Comparison of ENCODE assay signal across 17 cellular contexts in the genomic region with DNA sequence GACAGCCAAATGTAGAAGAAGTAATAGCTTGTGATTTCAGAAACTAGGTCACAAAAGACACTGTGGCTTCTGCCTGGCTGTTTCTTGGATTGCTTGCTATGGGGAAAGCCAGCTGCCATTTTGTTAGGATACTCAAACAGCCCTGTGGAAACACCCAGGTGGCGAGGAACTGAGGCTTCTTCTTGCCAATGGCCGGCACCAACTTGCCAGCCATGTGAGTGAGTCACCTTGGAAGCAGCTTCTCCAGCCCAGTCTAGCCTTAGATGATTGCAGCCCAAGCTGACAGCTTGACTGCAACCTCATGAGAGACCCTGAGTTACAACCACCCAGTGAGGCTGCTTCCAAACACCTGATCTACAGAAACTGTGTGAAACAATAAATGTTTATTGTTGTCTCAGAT. TPM values are rescaled to one million over a fixed set of nuclear protein-coding genes. Genes with fewer than 3 reads are reported as not detected.
A peak's percentile ranks its signal among the peaks of the same experiment; 100 is the strongest.
DNase-seq lines count a peak whose midpoint lies in the region; ATAC-seq and TF ChIP-seq lines count a peak whose summit lies in the region.
"Had no signal": no experiment of that assay in that cellular context is flagged by ENCODE, and none has a peak within 500 bp of the region (broad histone marks: within the 10 kb centered on the region; RNA-seq: fewer than 3 reads in every experiment).

No MANE protein-coding gene starts in this region.

- H2AFZ ChIP-seq in mammary epithelial cell (ENCODE audit: low read depth, low read length) = peak overlapping the region; percentile 75

- H2BK120ac ChIP-seq in mesendoderm (ENCODE audit: low read depth, low read length) = no peak overlapping the region

- H2BK5ac ChIP-seq in mesendoderm (ENCODE audit: low read length) = no peak overlapping the region

- no peak overlapping the region for H3K23ac ChIP-seq in mesendoderm (ENCODE audit: low read length)

- DNase-seq in heart right ventricle = no peak
- no peak for DNase-seq in right cardiac atrium
- DNase-seq in mammary epithelial cell = peak; percentile 76
- peak; percentile 67 to 78 for DNase-seq in foreskin keratinocyte
- DNase-seq in mesendoderm = no peak
- DNase-seq in NCI-H774 (lab: John Stamatoyannopoulos, UW) = no peak
- no peak for DNase-seq in central memory CD4-positive, alpha-beta T cell
- no peak for DNase-seq in SIG-M5 treated with dmso at 0.1 percent for 504 hours (lab: John Stamatoyannopoulos, UW; ENCODE audit: unreplicated experiment)
- DNase-seq: activated CD4-positive, alpha-beta T cell treated with anti-CD3 and anti-CD28 coated beads for 1 hour; activated CD8-positive, alpha-beta memory T cell treated with anti-CD3 and anti-CD28 coated beads, Interleukin-2, amount 50 U/mL, for 4 hours; CD8-positive, alpha-beta memory T cell; H9; right lobe of liver; stimulated activated CD4-positive, alpha-beta T cell treated with anti-CD3 and anti-CD28 coated beads, Interleukin-4, amount 100 ng/mL, for 24 hours; transverse colon had no signal

- H2BK15ac ChIP-seq in mesendoderm (replicated peaks; ENCODE audit: low read depth) = no peak overlapping the region

- H3K4ac ChIP-seq in mesendoderm (ENCODE audit: low read depth, low read length) = no peak overlapping the region

- BruUV-seq in mammary epithelial cell (replicated peaks; lab: Mats Ljungman, UMichigan) = no TSS peak

- 90 to 92% methylated on average over 2 of the region's 2 CpGs for WGBS in heart right ventricle, 2 donors
- 92% methylated on average over 2 of the region's 2 CpGs for WGBS in right cardiac atrium
- 5% methylated on average over 2 of the region's 2 CpGs for WGBS in mammary epithelial cell (ENCODE audit: low coverage, missing lambda C conversion rate)
- WGBS in mesendoderm (ENCODE audit: extremely low coverage, insufficient coverage, low lambda C conversion rate) = no CpG with 5 or more reads among the region's 2 CpGs

- no peak overlapping the region for H3K9ac ChIP-seq in mammary epithelial cell (ENCODE audit: insufficient read depth, low read length)
- no peak overlapping the region for H3K9ac ChIP-seq in mesendoderm (ENCODE audit: low read length)

- intact Hi-C loops in heart right ventricle (cut with DNase I) = no loop called here
- intact Hi-C loops in right cardiac atrium (cut with DNase I) = no loop called here
- intact Hi-C loops in mammary epithelial cell (cut with micrococcal nuclease) = no loop called here

- TF ChIP-seq CTCF in heart right ventricle (IDR thresholded peaks at IDR 0.05) (no peak), mammary epithelial cell (conservative IDR thresholded peaks at IDR 0.05 in 1 of 2, IDR thresholded peaks at IDR 0.05 in 1 of 2; ENCODE audit: extremely low read depth in 1 of 2, insufficient read depth in 1 of 2, low read depth in 1 of 2, low read length in 2 of 2) (no peak), foreskin keratinocyte (conservative IDR thresholded peaks at IDR 0.05) (no peak)

- no peak overlapping the region for H4K5ac ChIP-seq in mesendoderm (ENCODE audit: low read length)

- H4K20me1 ChIP-seq in mammary epithelial cell (ENCODE audit: insufficient read depth, low read length) = no peaks in the 10 kb centered on the region

- H3K4me2 ChIP-seq in mammary epithelial cell (ENCODE audit: insufficient read depth, low read depth, low read length) (peak overlapping the region; percentile 16), mesendoderm (ENCODE audit: low read length) (no peak overlapping the region)
- H3K4me2 ChIP-seq: A549 had no signal

- dilution Hi-C loops in mammary epithelial cell (cut with HindIII; ENCODE audit: low sequenced_read_pairs) = no loop called here

- peaks cover 0 to 51% (median 30%) of the 10 kb centered on the region in 9 donors for H3K4me1 ChIP-seq in heart right ventricle
- peaks cover 10% of the 10 kb centered on the region for H3K4me1 ChIP-seq in right cardiac atrium (ENCODE audit: control insufficient read depth, insufficient read depth, low read length)
- peaks cover 42% of the 10 kb centered on the region for H3K4me1 ChIP-seq in mammary epithelial cell (ENCODE audit: insufficient read depth, low read length)
- H3K4me1 ChIP-seq in foreskin keratinocyte = peaks cover 21% of the 10 kb centered on the region
- H3K4me1 ChIP-seq in mesendoderm (ENCODE audit: control insufficient read depth, low read depth, low read length) = no peaks in the 10 kb centered on the region
- H3K4me1 ChIP-seq: right lobe of liver had no signal

- H3K27me3 ChIP-seq in heart right ventricle (peaks cover 0 to 4% (median 0%) of the 10 kb centered on the region in 7 donors), right cardiac atrium (ENCODE audit: control insufficient read depth, insufficient read depth) (no peaks in the 10 kb centered on the region), mammary epithelial cell (ENCODE audit: insufficient read depth, low read length) (no peaks in the 10 kb centered on the region), foreskin keratinocyte (no peaks in the 10 kb centered on the region), mesendoderm (ENCODE audit: insufficient read depth, low read length, poor library complexity) (no peaks in the 10 kb centered on the region)
- H3K27me3 ChIP-seq: ascending aorta, right lobe of liver, transverse colon had no signal

- H3K9me3 ChIP-seq in heart right ventricle (peaks cover 0 to 9% (median 0%) of the 10 kb centered on the region in 11 donors), right cardiac atrium (ENCODE audit: control insufficient read depth, low read length) (no peaks in the 10 kb centered on the region), mammary epithelial cell (replicated peaks; ENCODE audit: insufficient read depth, low read length) (no peaks in the 10 kb centered on the region)
- H3K9me3 ChIP-seq: right lobe of liver, transverse colon had no signal

- H3K4me3 ChIP-seq in heart right ventricle = no peak overlapping the region
- no peak overlapping the region for H3K4me3 ChIP-seq in right cardiac atrium (ENCODE audit: low read length)
- no peak overlapping the region for H3K4me3 ChIP-seq in mammary epithelial cell (replicated peaks in 1 of 3; ENCODE audit: insufficient read depth in 1 of 3, low read depth in 2 of 3, low read length in 3 of 3)
- no peak overlapping the region for H3K4me3 ChIP-seq in mesendoderm (ENCODE audit: low read length)
- H3K4me3 ChIP-seq: A549, ascending aorta, right lobe of liver, transverse colon had no signal

- no peak overlapping the region for H3K18ac ChIP-seq in mesendoderm (ENCODE audit: low read length)

- ATAC-seq in heart right ventricle = no peak
- no peak for ATAC-seq in right cardiac atrium
- ATAC-seq in foreskin keratinocyte = peak; percentile 48
- ATAC-seq: A549, right lobe of liver had no signal

- H3K79me2 ChIP-seq in mammary epithelial cell (ENCODE audit: insufficient read depth, low read length) (no peaks in the 10 kb centered on the region), mesendoderm (ENCODE audit: control insufficient read depth, insufficient read depth, low read length) (no peaks in the 10 kb centered on the region)

- no peak overlapping the region for H4K8ac ChIP-seq in mesendoderm (ENCODE audit: low read depth, low read length)

- peak overlapping the region in 8 of 10 donors; percentile 4 to 80 (median 50) for H3K27ac ChIP-seq in heart right ventricle
- no peak overlapping the region for H3K27ac ChIP-seq in right cardiac atrium (ENCODE audit: low read length)
- H3K27ac ChIP-seq in mammary epithelial cell (ENCODE audit: insufficient read depth, low read depth, low read length) = no peak overlapping the region
- H3K27ac ChIP-seq in foreskin keratinocyte = no peak overlapping the region
- no peak overlapping the region for H3K27ac ChIP-seq in mesendoderm (ENCODE audit: low read depth, low read length)
- H3K27ac ChIP-seq: A549, right lobe of liver had no signal

- H3K79me1 ChIP-seq in mesendoderm (ENCODE audit: low read length) = no peaks in the 10 kb centered on the region

- H3K56ac ChIP-seq in mesendoderm (ENCODE audit: low read length) = no peak overlapping the region

- no peak overlapping the region for H2AK5ac ChIP-seq in mesendoderm (ENCODE audit: low read length)

- H3K36me3 ChIP-seq in heart right ventricle = no peaks in the 10 kb centered on the region
- H3K36me3 ChIP-seq in mammary epithelial cell (ENCODE audit: insufficient read depth, low read length) = no peaks in the 10 kb centered on the region
- H3K36me3 ChIP-seq in mesendoderm (ENCODE audit: control insufficient read depth, insufficient read depth, low read length) = no peaks in the 10 kb centered on the region
- H3K36me3 ChIP-seq: ascending aorta, right lobe of liver, transverse colon had no signal

- in situ Hi-C loops in mammary epithelial cell (cut with MboI; ENCODE audit: low sequenced_read_pairs in 2 of 2) = no loop called here

- CTCF ChIA-PET in mammary epithelial cell (lab: Charles Lee; ENCODE audit: low non-redundant PET) = no interaction called here

RNA-seq across cellular contexts. Expression of a gene that starts 11.9 kb away (rescaled TPM):
- 1 to 10 TPM; 2.7 to 7.7 (median 5.2) TPM for total RNA-seq in heart right ventricle
- 1 to 10 TPM; 2.9 to 6.2 TPM for polyA plus RNA-seq in heart right ventricle
- total RNA-seq in right cardiac atrium = 10 to 100 TPM; 13.6 to 18.7 (median 17.5) TPM
- polyA plus RNA-seq in right cardiac atrium = 5.8 TPM
- under 1 TPM; 0.40 to 0.83 TPM for total RNA-seq in mammary epithelial cell
- 0.41 TPM for polyA plus RNA-seq in mammary epithelial cell
- 2.3 TPM for polyA minus RNA-seq in mammary epithelial cell
- total RNA-seq in foreskin keratinocyte = 0.07 and 0.10 TPM in 2 replicates
- polyA plus RNA-seq in foreskin keratinocyte = 0.04 and 0.06 TPM in 2 replicates
- 0.13 TPM for polyA plus RNA-seq in mesendoderm (2013, experiment 1 of 2)
- 0.15 TPM for polyA plus RNA-seq in mesendoderm (2013, experiment 2 of 2)
- total RNA-seq: CD8-positive, alpha-beta memory T cell had no signal
- polyA plus RNA-seq: CD8-positive, alpha-beta memory T cell had no signal

RNA-seq across cellular contexts. Expression of a gene that starts 31.6 kb away (rescaled TPM):
- total RNA-seq in heart right ventricle (1 to 10 TPM in 1 of 10 donors, under 1 TPM in 3, not detected in 6; 0.15 to 1.6 (median 0.18) TPM), right cardiac atrium (under 1 TPM; 0.20 to 0.71 (median 0.29) TPM), mammary epithelial cell (not detected), foreskin keratinocyte (not detected in 2 replicates)
- polyA plus RNA-seq in heart right ventricle (under 1 TPM in 1 of 2 donors, not detected in 1; 0.01 TPM), right cardiac atrium (0.07 TPM), mammary epithelial cell (not detected), foreskin keratinocyte (not detected in 2 replicates)
- polyA minus RNA-seq in mammary epithelial cell = not detected
- polyA plus RNA-seq in mesendoderm (2013, experiment 1 of 2) = not detected
- polyA plus RNA-seq in mesendoderm (2013, experiment 2 of 2) = not detected
- total RNA-seq: ascending aorta; CD8-positive, alpha-beta memory T cell; H9; transverse colon had no signal
- polyA plus RNA-seq: A549; CD8-positive, alpha-beta memory T cell had no signal

Comparison
In these comparisons a context has a peak if more than half of its experiments do, and no peak if none do; other contexts are left out.
1. H3K27ac ChIP-seq: peak in heart right ventricle (8 of 10); none in right cardiac atrium (single experiment), mammary epithelial cell (single experiment), foreskin keratinocyte (single experiment) and mesendoderm (single experiment).
2. DNase-seq: peak in mammary epithelial cell (single experiment) and foreskin keratinocyte (2 of 2); none in heart right ventricle (0 of 2), right cardiac atrium (0 of 3), mesendoderm (single experiment), NCI-H774 (single experiment), central memory CD4-positive, alpha-beta T cell (single experiment) and SIG-M5 treated with dmso at 0.1 percent for 504 hours (single experiment).